20 cellular contexts compared by ENCODE assay signal in the genomic region with DNA sequence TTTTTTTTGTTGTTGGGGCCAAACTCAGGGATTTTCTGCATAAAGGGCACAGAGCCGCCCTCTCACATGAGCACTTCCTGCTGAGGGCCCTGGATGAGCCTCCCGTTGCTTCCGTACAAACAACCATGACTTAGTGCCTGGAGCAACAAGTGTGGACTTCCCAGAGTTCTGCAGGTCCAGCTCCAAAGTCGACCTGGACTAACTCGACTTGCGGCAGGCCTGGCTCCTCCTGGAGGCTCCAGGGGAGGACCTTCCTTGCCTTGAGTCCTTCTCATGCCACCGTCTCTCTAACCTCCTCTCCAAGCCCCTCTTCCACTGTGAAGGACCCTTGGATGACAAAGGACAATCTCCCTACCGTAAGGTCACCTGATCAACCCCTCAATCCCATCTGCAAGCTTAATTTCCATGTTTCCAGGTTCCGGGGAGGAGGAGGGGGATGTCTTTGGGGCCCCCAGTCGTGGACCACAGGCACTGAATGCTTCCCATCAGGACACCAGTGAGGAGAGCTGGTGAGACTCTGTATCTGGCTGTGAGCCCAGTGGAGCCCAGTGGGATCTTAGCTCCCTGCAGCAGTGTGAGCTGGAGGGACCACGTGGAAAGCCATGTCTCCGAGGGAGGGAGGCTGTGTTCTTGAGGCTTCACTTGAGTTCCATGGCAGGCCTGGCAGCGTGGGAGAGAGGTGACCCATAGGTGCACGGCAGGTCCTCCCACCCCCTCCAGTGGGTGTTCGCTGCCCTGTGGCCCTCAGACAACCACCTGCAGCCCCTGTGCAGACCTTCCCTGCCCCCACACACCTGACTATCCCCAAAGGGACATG.
A peak's percentile ranks its signal among the peaks of the same experiment; 100 is the strongest.
DNase-seq lines count a peak whose midpoint lies in the region; ATAC-seq, FAIRE-seq and TF ChIP-seq lines count a peak whose summit lies in the region.
"Had no signal": no experiment of that assay in that cellular context is flagged by ENCODE, and none has a peak within 500 bp of the region (broad histone marks: within the 10 kb centered on the region; RNA-seq: fewer than 3 reads in every experiment).

No MANE protein-coding gene starts in this region.

- POLR2A ChIA-PET in HEK293 (lab: Yijun Ruan, JAX): no interaction called here

- peak; percentile 15 for DNase-seq in activated CD8-positive, alpha-beta memory T cell treated with anti-CD3 and anti-CD28 coated beads, Interleukin-2, amount 50 U/mL, for 48 hours
- DNase-seq in activated CD8-positive, alpha-beta memory T cell treated with anti-CD3 and anti-CD28 coated beads, Interleukin-2, amount 10 ng/mL, durations not matched to agents 7 days and 5 days: no peak
- DNase-seq in kidney (peak; percentile 45), spleen (peak; percentile 38), 8988T (no peak), HFFc6 (no peak), NCI-H510A treated with DMSO at 0.1 percent for 48 hours (lab: John Stamatoyannopoulos, UW) (no peak)
- DNase-seq: DND-41, KBM-7, MV-4-11, NCI-H1417 treated with DMSO at 0.1 percent for 48 hours, NCI-H1930, NCI-H774, PC-3 had no signal

- no peak for ATAC-seq in activated CD8-positive, alpha-beta memory T cell treated with anti-CD3 and anti-CD28 coated beads, Interleukin-2, amount 10 ng/mL, durations not matched to agents 7 days and 5 days
- ATAC-seq: A549, GM12878, PC-3 had no signal

- H3K9me3 ChIP-seq in HEK293 (ENCODE audit: control insufficient read depth, insufficient read depth, low read depth, low read length) (no peaks in the 10 kb centered on the region; the same call in 1 of the 2 replicates), kidney (ENCODE audit: control insufficient read depth in 1 of 2, low read length in 2 of 2) (peaks cover 0 to under 1% of the 10 kb centered on the region in 2 donors), spleen (peaks cover 0 to 4% (median 3%) of the 10 kb centered on the region in 8 donors)

- no peaks in the 10 kb centered on the region for H3K4me1 Mint-ChIP-seq in activated CD8-positive, alpha-beta memory T cell treated with anti-CD3 and anti-CD28 coated beads, Interleukin-2, amount 10 ng/mL, durations not matched to agents 7 days and 5 days
- H3K4me1 Mint-ChIP-seq in HFFc6 (ENCODE audit: low read depth): no peaks in the 10 kb centered on the region

- no peak overlapping the region for H3K9ac ChIP-seq in kidney (ENCODE audit: low read length in 2 of 2)

- no peak for TF ChIP-seq POLR2A in spleen (IDR thresholded peaks at IDR 0.05)

- H3K4me3 ChIP-seq in HEK293 (ENCODE audit: low read depth, low read length) (no peak overlapping the region), kidney (ENCODE audit: low read length in 2 of 2) (no peak overlapping the region), spleen (no peak overlapping the region)
- H3K4me3 ChIP-seq: A549, GM12878 had no signal

- no peaks in the 10 kb centered on the region for H3K36me3 Mint-ChIP-seq in activated CD8-positive, alpha-beta memory T cell treated with anti-CD3 and anti-CD28 coated beads, Interleukin-2, amount 10 ng/mL, durations not matched to agents 7 days and 5 days
- H3K36me3 Mint-ChIP-seq in HFFc6 (ENCODE audit: low read depth): 0 out of 2 replicates have a peak, but pooled peaks cover under 1% of the 10 kb centered on the region

- H3K27me3 Mint-ChIP-seq in activated CD8-positive, alpha-beta memory T cell treated with anti-CD3 and anti-CD28 coated beads, Interleukin-2, amount 10 ng/mL, durations not matched to agents 7 days and 5 days: no peaks in the 10 kb centered on the region
- H3K27me3 Mint-ChIP-seq in HFFc6 (ENCODE audit: insufficient read depth): no peaks in the 10 kb centered on the region

- H3K27me3 ChIP-seq in spleen (replicated peaks in 1 of 7): peaks cover 0 to 56% (median 0%) of the 10 kb centered on the region in 7 donors

- H3K9me3 Mint-ChIP-seq in activated CD8-positive, alpha-beta memory T cell treated with anti-CD3 and anti-CD28 coated beads, Interleukin-2, amount 10 ng/mL, durations not matched to agents 7 days and 5 days (ENCODE audit: low read depth): no peaks in the 10 kb centered on the region
- peaks cover 68% of the 10 kb centered on the region for H3K9me3 Mint-ChIP-seq in HFFc6

- FAIRE-seq in kidney (lab: Jason Lieb, UNC): no peak
- FAIRE-seq: A549, G401.6, GM12878 had no signal

- no peak overlapping the region for H3K27ac Mint-ChIP-seq in activated CD8-positive, alpha-beta memory T cell treated with anti-CD3 and anti-CD28 coated beads, Interleukin-2, amount 10 ng/mL, durations not matched to agents 7 days and 5 days
- H3K27ac Mint-ChIP-seq in HFFc6: no peak overlapping the region

- WGBS in spleen, 5 donors: 74 to 88% (median 83%) methylated on average over 11 to 15 of the region's 15 CpGs

- CTCF ChIA-PET in activated CD8-positive, alpha-beta memory T cell treated with anti-CD3 and anti-CD28 coated beads, Interleukin-2, amount 10 ng/mL, durations not matched to agents 7 days and 5 days (lab: Charles Lee): no interaction called here
- CTCF ChIA-PET in HEK293 (lab: Yijun Ruan, JAX): no interaction called here

- H3K27ac ChIP-seq in HEK293 (ENCODE audit: extremely low read depth, low read depth, low read length): no peak overlapping the region
- H3K27ac ChIP-seq in kidney (ENCODE audit: low read depth in 2 of 2, low read length in 2 of 2): no peak overlapping the region
- no peak overlapping the region for H3K27ac ChIP-seq in spleen
- H3K27ac ChIP-seq: A549, C4-2B, RWPE1 had no signal

- no peaks in the 10 kb centered on the region for H3K36me3 ChIP-seq in HEK293 (ENCODE audit: control insufficient read depth in 2 of 2, insufficient read depth in 1 of 2, low read length in 2 of 2)
- H3K36me3 ChIP-seq in kidney (ENCODE audit: control insufficient read depth in 1 of 2, insufficient read depth in 2 of 2, low read length in 2 of 2): no peaks in the 10 kb centered on the region
- no peaks in the 10 kb centered on the region for H3K36me3 ChIP-seq in spleen

- H3K4me1 ChIP-seq in HEK293 (ENCODE audit: control insufficient read depth, insufficient read depth, low read length): no peaks in the 10 kb centered on the region
- H3K4me1 ChIP-seq in kidney (ENCODE audit: control insufficient read depth in 1 of 2, insufficient read depth in 1 of 2, low read depth in 1 of 2, low read length in 2 of 2): no peaks in the 10 kb centered on the region
- H3K4me1 ChIP-seq in spleen: peaks cover 0 to 2% (median 0%) of the 10 kb centered on the region in 6 donors
- H3K4me1 ChIP-seq: A549 had no signal

- H3K4me3 Mint-ChIP-seq in activated CD8-positive, alpha-beta memory T cell treated with anti-CD3 and anti-CD28 coated beads, Interleukin-2, amount 10 ng/mL, durations not matched to agents 7 days and 5 days: no peak overlapping the region
- no peak overlapping the region for H3K4me3 Mint-ChIP-seq in HFFc6

- intact Hi-C loops in kidney (cut with DNase I) (no loop called here), spleen (cut with DNase I; ENCODE audit: low total_unique reads) (no loop called here)

- TF ChIP-seq CTCF in HEK293 (tag by site-specific recombination; IDR thresholded peaks at IDR 0.05) (no peak), kidney (IDR thresholded peaks at IDR 0.05; ENCODE audit: borderline replicate concordance, extremely low read depth, insufficient read depth) (no peak), spleen (IDR thresholded peaks at IDR 0.05 in 8 of 11, conservative IDR thresholded peaks at IDR 0.05 in 3 of 11) (no peak), HFFc6 (IDR thresholded peaks at IDR 0.05) (no peak)

TF ChIP-seq in HEK293, 187 proteins besides CTCF, POLR2A, EP300 and RAD21:
- TF ChIP-seq ZBTB21 (tag by site-specific recombination; IDR thresholded peaks at IDR 0.05) (no peak), ZIC2 (tag by site-specific recombination; IDR thresholded peaks at IDR 0.05) (peak; percentile 69), SCRT2 (tag by site-specific recombination; IDR thresholded peaks at IDR 0.05) (0 out of 2 replicates have a peak, but pooled peaks have one; percentile 11)

Comparison
In these comparisons a context has a peak if more than half of its experiments do, and no peak if none do; other contexts are left out.
1. DNase-seq: peak in activated CD8-positive, alpha-beta memory T cell treated with anti-CD3 and anti-CD28 coated beads, Interleukin-2, amount 50 U/mL, for 48 hours (single experiment), kidney (single experiment) and spleen (single experiment); none in activated CD8-positive, alpha-beta memory T cell treated with anti-CD3 and anti-CD28 coated beads, Interleukin-2, amount 10 ng/mL, durations not matched to agents 7 days and 5 days (single experiment), 8988T (single experiment), HFFc6 (single experiment) and NCI-H510A treated with DMSO at 0.1 percent for 48 hours (single experiment).